In genomic region chr15:66924889-66925288, GRCh38 we compare ENCODE assay signal across 22 cellular contexts.
"Had no signal": no experiment of that assay in that cellular context is flagged by ENCODE, and none has a peak within 500 bp of the region (broad histone marks: within the 10 kb centered on the region; RNA-seq: fewer than 3 reads in every experiment).

No MANE protein-coding gene starts in this region.

- H3K27me3 ChIP-seq: ovary, right lobe of liver, thyroid gland had no signal

- DNase-seq: cerebellar nuclear complex; cortex of kidney; foreskin fibroblast; gastrocnemius medialis; head of caudate nucleus; left ventricle myocardium superior; lower lobe of right lung; midbrain; naive thymus-derived CD4-positive, alpha-beta T cell; occipital lobe; ovary; posterior cingulate gyrus; retina; right lobe of liver; stimulated activated CD4-positive, alpha-beta T cell treated with anti-CD3 and anti-CD28 coated beads, Interleukin-12 subunit alpha, Interleukin-12 subunit beta, amount 100 ng/mL, for 4 hours; stimulated activated CD4-positive, alpha-beta T cell treated with anti-CD3 and anti-CD28 coated beads, Interleukin-1b, Interleukin-23, amount 100 ng/mL, for 48 hours; stimulated activated CD4-positive, alpha-beta T cell treated with anti-CD3 and anti-CD28 coated beads, Interleukin-4, amount 100 ng/mL, for 1 hour; stimulated activated naive CD4-positive, alpha-beta T cell treated with Interleukin-2 at 50 U/mL for 16 hours; stomach; thyroid gland had no signal

- H3K36me3 ChIP-seq: gastrocnemius medialis, lower lobe of right lung, ovary, right lobe of liver, stomach, thyroid gland had no signal

- H3K4me1 ChIP-seq: right lobe of liver had no signal

- H3K9me3 ChIP-seq: gastrocnemius medialis, ovary, right lobe of liver, thyroid gland had no signal

- H3K4me3 ChIP-seq: gastrocnemius medialis, lower lobe of right lung, ovary, right lobe of liver, smooth muscle cell, stomach, thyroid gland had no signal

- ATAC-seq: gastrocnemius medialis; left ventricle myocardium superior; naive thymus-derived CD4-positive, alpha-beta T cell; right lobe of liver; stimulated activated effector memory CD8-positive, alpha-beta T cell treated with anti-CD3 and anti-CD28 coated beads, Interleukin-12 subunit alpha, Interleukin-12 subunit beta, amount 100 ng/mL, for 72 hours had no signal

- H3K27ac ChIP-seq: gastrocnemius medialis, lower lobe of right lung, ovary, right lobe of liver, stomach, thyroid gland had no signal
